In the genomic region with DNA sequence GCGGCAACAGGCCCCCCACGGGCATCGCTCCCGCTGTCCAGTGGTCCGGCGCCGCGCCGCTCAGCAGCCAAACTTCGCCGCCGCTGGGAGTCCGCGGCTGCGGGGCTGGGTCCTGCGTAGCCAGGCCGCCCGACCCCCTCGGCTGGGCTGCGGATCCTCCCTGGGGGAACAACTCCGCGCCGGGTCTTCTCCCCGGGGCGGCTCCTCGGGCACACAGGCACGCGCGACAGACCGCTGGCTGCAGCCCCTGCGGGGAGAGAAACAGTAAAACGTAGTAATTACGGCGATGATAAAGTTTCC, we compare ENCODE assay signal across 8 cellular contexts. TPM values are rescaled to one million over a fixed set of nuclear protein-coding genes. Genes with fewer than 3 reads are reported as not detected.
DNase-seq lines count a peak whose midpoint lies in the region; ATAC-seq and TF ChIP-seq lines count a peak whose summit lies in the region.

No MANE protein-coding gene starts in this region.

- no peaks in the 10 kb centered on the region for H3K9me2 ChIP-seq in PC-9 (ENCODE audit: insufficient read depth)

- no TSS peak for BruUV-seq in PC-9 (replicated peaks; lab: Mats Ljungman, UMichigan)

- no peak for ATAC-seq in CD4-positive, CD25-positive, alpha-beta regulatory T cell (ENCODE audit: low read depth in 2 of 2)
- peak; percentile 5 for ATAC-seq in GM21528 (IDR thresholded peaks at IDR 0.05; ENCODE audit: low FRiP score, unreplicated experiment)
- ATAC-seq in HG02852 (IDR thresholded peaks at IDR 0.05; ENCODE audit: unreplicated experiment), result no peak
- no peak for ATAC-seq in HG02970 (IDR thresholded peaks at IDR 0.05; ENCODE audit: low FRiP score, unreplicated experiment)

- no peaks in the 10 kb centered on the region for H3K36me3 ChIP-seq in CD4-positive, CD25-positive, alpha-beta regulatory T cell (ENCODE audit: control insufficient read depth, insufficient read depth, low read length)
- H3K36me3 ChIP-seq in PC-9 (ENCODE audit: low read depth), result no peaks in the 10 kb centered on the region
- no peaks in the 10 kb centered on the region for H3K36me3 ChIP-seq in esophagus (ENCODE audit: control insufficient read depth in 2 of 2, insufficient read depth in 2 of 2, low read length in 1 of 2)
- no peaks in the 10 kb centered on the region for H3K36me3 ChIP-seq in neuron (ENCODE audit: insufficient read depth, low read length)

- H3K4me2 ChIP-seq in PC-9, result peak overlapping the region; percentile 88

- H3K27me3 Mint-ChIP-seq in CD4-positive, CD25-positive, alpha-beta regulatory T cell, result no peaks in the 10 kb centered on the region

- TF ChIP-seq CTCF in PC-9 (conservative IDR thresholded peaks at IDR 0.05), result no peak

- H3K36me3 Mint-ChIP-seq in CD4-positive, CD25-positive, alpha-beta regulatory T cell, result no peaks in the 10 kb centered on the region

- peak overlapping the region in 2 of 3 donors; percentile 7 to 81 for H3K27ac Mint-ChIP-seq in CD4-positive, CD25-positive, alpha-beta regulatory T cell

- H2AFZ ChIP-seq in PC-9, result peak overlapping the region; percentile 95
- peak overlapping the region; percentile 100 for H2AFZ ChIP-seq in neuron (ENCODE audit: low read depth, low read length)

- H3K79me2 ChIP-seq in PC-9 (ENCODE audit: low read depth), result peaks cover 13% of the 10 kb centered on the region; the same call in 1 of the 2 replicates

- H3F3A ChIP-seq in PC-9 (ENCODE audit: insufficient read depth, low read depth), result peaks cover 11% of the 10 kb centered on the region; the same call in 1 of the 2 replicates

- no peaks in the 10 kb centered on the region for H3K27me3 ChIP-seq in CD4-positive, CD25-positive, alpha-beta regulatory T cell (ENCODE audit: control insufficient read depth, insufficient read depth, low read length)
- H3K27me3 ChIP-seq in PC-9 (ENCODE audit: insufficient read depth, low read depth) (no peaks in the 10 kb centered on the region), esophagus (ENCODE audit: control insufficient read depth in 1 of 2, insufficient read depth in 2 of 2, low read length in 2 of 2) (no peaks in the 10 kb centered on the region), neuron (ENCODE audit: insufficient read depth, low read length) (no peaks in the 10 kb centered on the region)

- WGBS in esophagus, 2 donors, result 0% methylated on average over 31 to 34 of the region's 34 CpGs

- H3K9me3 ChIP-seq in CD4-positive, CD25-positive, alpha-beta regulatory T cell (ENCODE audit: control insufficient read depth in 2 of 2, low read length in 2 of 2), result no peaks in the 10 kb centered on the region
- H3K9me3 ChIP-seq in PC-9 (ENCODE audit: insufficient read depth, low read depth) (no peaks in the 10 kb centered on the region), esophagus (ENCODE audit: control insufficient read depth in 2 of 2, insufficient read depth in 1 of 2, low read depth in 1 of 2, low read length in 1 of 2) (no peaks in the 10 kb centered on the region), neuron (ENCODE audit: low read length) (no peaks in the 10 kb centered on the region)

- H3K9me3 Mint-ChIP-seq in CD4-positive, CD25-positive, alpha-beta regulatory T cell, result no peaks in the 10 kb centered on the region

- POLR2A ChIA-PET in PC-9 (lab: Charles Lee; ENCODE audit: unreplicated experiment), result no interaction called here

- peak overlapping the region; percentile 82 to 97 (median 87) for H3K4me3 Mint-ChIP-seq in CD4-positive, CD25-positive, alpha-beta regulatory T cell

- intact Hi-C loops in PC-9 (cut with micrococcal nuclease; ENCODE audit: unreplicated experiment), result loop anchor here (1.0 to 5.0 kb wide), 3 partner anchors 133 to 378 kb away; no protein-coding TSS in a partner anchor

- DNase-seq in CD4-positive, CD25-positive, alpha-beta regulatory T cell, result peak in 1 of 3 donors; percentile 3
- DNase-seq in PC-9, result no peak
- DNase-seq in MV-4-11 (lab: John Stamatoyannopoulos, UW), result no peak

- CTCF ChIA-PET in PC-9 (lab: Charles Lee), result no interaction called here

- peaks cover 35 to 64% (median 46%) of the 10 kb centered on the region in 4 donors for H3K4me1 Mint-ChIP-seq in CD4-positive, CD25-positive, alpha-beta regulatory T cell

- peak overlapping the region; percentile 76 for H3K4me3 ChIP-seq in CD4-positive, CD25-positive, alpha-beta regulatory T cell (ENCODE audit: low read depth, low read length)
- H3K4me3 ChIP-seq in PC-9 (peak overlapping the region; percentile 73), esophagus (ENCODE audit: low read depth in 1 of 2, low read length in 2 of 2) (peak overlapping the region; percentile 81 to 93), neuron (ENCODE audit: low read length) (peak overlapping the region; percentile 98)

- peak overlapping the region; percentile 60 for H3K27ac ChIP-seq in CD4-positive, CD25-positive, alpha-beta regulatory T cell (ENCODE audit: insufficient read depth, low read length, poor library complexity, severe bottlenecking)
- H3K27ac ChIP-seq in PC-9 (no peak overlapping the region), esophagus (ENCODE audit: low read depth in 2 of 2, low read length in 1 of 2) (peak overlapping the region; percentile 85 to 87)

- H3K4me1 ChIP-seq in CD4-positive, CD25-positive, alpha-beta regulatory T cell (ENCODE audit: control insufficient read depth, insufficient read depth, low read length, poor library complexity, severe bottlenecking), result peaks cover 35% of the 10 kb centered on the region
- peaks cover 40% of the 10 kb centered on the region for H3K4me1 ChIP-seq in PC-9 (replicated peaks; ENCODE audit: insufficient read depth)
- peaks cover 0 to 4% of the 10 kb centered on the region in 2 donors for H3K4me1 ChIP-seq in esophagus (ENCODE audit: control insufficient read depth in 2 of 2, insufficient read depth in 2 of 2, low read length in 1 of 2)
- peaks cover 16% of the 10 kb centered on the region for H3K4me1 ChIP-seq in neuron (ENCODE audit: insufficient read depth, low read length)

- no peaks in the 10 kb centered on the region for H4K20me1 ChIP-seq in PC-9 (ENCODE audit: insufficient read depth)

RNA-seq across cellular contexts. Expression of a gene that starts 0.6 kb away (rescaled TPM):
- total RNA-seq in CD4-positive, CD25-positive, alpha-beta regulatory T cell, result 13.6 TPM
- 10 to 100 TPM; 10.7 to 20.6 (median 13.1) TPM for polyA plus RNA-seq in CD4-positive, CD25-positive, alpha-beta regulatory T cell
- total RNA-seq in PC-9 (2021), result 13.3 and 13.4 TPM in 2 replicates
- polyA plus RNA-seq in esophagus, result 1 to 10 TPM; 2.0 to 5.3 TPM
